28 cellular contexts compared by ENCODE assay signal in genomic region chr11:90764691-90765090, GRCh38.
"Had no signal": no experiment of that assay in that cellular context is flagged by ENCODE, and none has a peak within 500 bp of the region (broad histone marks: within the 10 kb centered on the region; RNA-seq: fewer than 3 reads in every experiment).

No MANE protein-coding gene starts in this region.

- H3K27me3 Mint-ChIP-seq: stimulated activated memory B cell treated with anti-CD40 and anti-IgM and Interleukin-4, amounts not matched to agents 10 μg/mL and 1 μg/mL and 100 μg/mL, for 72 hours; stimulated activated naive B cell treated with anti-CD40 and anti-IgM and Interleukin-4, amounts not matched to agents 10 μg/mL and 1 μg/mL and 100 μg/mL, for 72 hours; stimulated activated naive CD8-positive, alpha-beta T cell treated with anti-CD3 and anti-CD28 coated beads, Interleukin-15, amount 100 ng/mL, for 72 hours; stimulated activated naive CD8-positive, alpha-beta T cell treated with anti-CD3 and anti-CD28 coated beads, Interleukin-15, Interleukin-2, amounts not matched to agents 100 ng/mL and 50 ng/mL, for 24 hours; type B pancreatic cell had no signal

- H3K4me3 Mint-ChIP-seq: stimulated activated effector memory CD8-positive, alpha-beta T cell treated with anti-CD3 and anti-CD28 coated beads, Interleukin-12 subunit alpha, Interleukin-12 subunit beta, amount 100 ng/mL, for 72 hours; stimulated activated memory B cell treated with anti-CD40 and anti-IgM and Interleukin-4, amounts not matched to agents 10 μg/mL and 1 μg/mL and 100 μg/mL, for 72 hours; stimulated activated naive B cell treated with anti-CD40 and anti-IgM and Interleukin-4, amounts not matched to agents 10 μg/mL and 1 μg/mL and 100 μg/mL, for 72 hours; stimulated activated naive CD8-positive, alpha-beta T cell treated with anti-CD3 and anti-CD28 coated beads, Interleukin-15, amount 100 ng/mL, for 72 hours; stimulated activated naive CD8-positive, alpha-beta T cell treated with anti-CD3 and anti-CD28 coated beads, Interleukin-15, Interleukin-2, amounts not matched to agents 100 ng/mL and 50 ng/mL, for 24 hours; type B pancreatic cell had no signal

- H3K36me3 ChIP-seq: stomach, suprapubic skin, thoracic aorta, thyroid gland, tibial artery, tibial nerve, transverse colon, upper lobe of left lung, upper lobe of right lung, vagina had no signal

- H3K4me1 ChIP-seq: stomach, suprapubic skin, testis, thyroid gland, tibial artery, tibial nerve, transverse colon, upper lobe of left lung, upper lobe of right lung, uterus, vagina had no signal

- H3K4me3 ChIP-seq: stomach, suprapubic skin, testis, thoracic aorta, thyroid gland, tibial artery, tibial nerve, transverse colon, upper lobe of left lung, upper lobe of right lung, uterus, vagina had no signal

- H3K27ac ChIP-seq: stomach, suprapubic skin, testis, thoracic aorta, thyroid gland, tibial artery, tibial nerve, transverse colon, upper lobe of left lung, upper lobe of right lung, uterus, vagina had no signal

- H3K9me3 Mint-ChIP-seq: stimulated activated naive CD8-positive, alpha-beta T cell treated with anti-CD3 and anti-CD28 coated beads, Interleukin-15, Interleukin-2, amounts not matched to agents 100 ng/mL and 50 ng/mL, for 24 hours; type B pancreatic cell had no signal

- H3K4me1 Mint-ChIP-seq: stimulated activated effector memory CD8-positive, alpha-beta T cell treated with anti-CD3 and anti-CD28 coated beads, Interleukin-12 subunit alpha, Interleukin-12 subunit beta, amount 100 ng/mL, for 72 hours; stimulated activated memory B cell treated with anti-CD40 and anti-IgM and Interleukin-4, amounts not matched to agents 10 μg/mL and 1 μg/mL and 100 μg/mL, for 72 hours; stimulated activated naive B cell treated with anti-CD40 and anti-IgM and Interleukin-4, amounts not matched to agents 10 μg/mL and 1 μg/mL and 100 μg/mL, for 72 hours; stimulated activated naive CD8-positive, alpha-beta T cell treated with anti-CD3 and anti-CD28 coated beads, Interleukin-15, amount 100 ng/mL, for 72 hours had no signal

- H3K27me3 ChIP-seq: stomach, suprapubic skin, testis, thyroid gland, tibial artery, tibial nerve, transverse colon, upper lobe of left lung, upper lobe of right lung, uterus, vagina had no signal

- DNase-seq: stimulated activated CD4-positive, alpha-beta T cell treated with anti-CD3 and anti-CD28 coated beads, Interleukin-2, amount 100 ng/mL, for 48 hours; stimulated activated CD4-positive, alpha-beta T cell treated with anti-CD3 and anti-CD28 coated beads, Interleukin-4, amount 100 ng/mL, for 1 hour; stimulated activated CD4-positive, alpha-beta T cell treated with anti-CD3 and anti-CD28 coated beads, Interleukin-4, amount 100 ng/mL, for 24 hours; stimulated activated CD4-positive, alpha-beta T cell treated with anti-CD3 and anti-CD28 coated beads, Interleukin-4, amount 100 ng/mL, for 4 hours; stimulated activated CD8-positive, alpha-beta memory T cell treated with anti-CD3 and anti-CD28 coated beads, Interleukin-4, amount 100 ng/mL, for 48 hours; stimulated activated naive B cell treated with anti-CD40 and anti-IgM and Interleukin-4, amounts not matched to agents 10 μg/mL and 1 μg/mL and 100 μg/mL, for 72 hours; stimulated activated naive CD4-positive, alpha-beta T cell; stimulated activated naive CD4-positive, alpha-beta T cell treated with Interleukin-2 at 50 U/mL for 16 hours; stimulated activated naive CD8-positive, alpha-beta T cell treated with anti-CD3 and anti-CD28 coated beads, Interleukin-15, amount 100 ng/mL, for 72 hours; stimulated activated naive CD8-positive, alpha-beta T cell treated with anti-CD3 and anti-CD28 coated beads, Interleukin-15, Interleukin-2, amounts not matched to agents 100 U/mL and 50 U/mL, for 24 hours; stomach; substantia nigra; testis; thyroid gland; tibial artery; transverse colon; trophoblast cell; upper lobe of left lung; upper lobe of right lung; uterus had no signal

- H3K27ac Mint-ChIP-seq: stimulated activated effector memory CD8-positive, alpha-beta T cell treated with anti-CD3 and anti-CD28 coated beads, Interleukin-12 subunit alpha, Interleukin-12 subunit beta, amount 100 ng/mL, for 72 hours; stimulated activated memory B cell treated with anti-CD40 and anti-IgM and Interleukin-4, amounts not matched to agents 10 μg/mL and 1 μg/mL and 100 μg/mL, for 72 hours; stimulated activated naive B cell treated with anti-CD40 and anti-IgM and Interleukin-4, amounts not matched to agents 10 μg/mL and 1 μg/mL and 100 μg/mL, for 72 hours; stimulated activated naive CD8-positive, alpha-beta T cell treated with anti-CD3 and anti-CD28 coated beads, Interleukin-15, amount 100 ng/mL, for 72 hours; stimulated activated naive CD8-positive, alpha-beta T cell treated with anti-CD3 and anti-CD28 coated beads, Interleukin-15, Interleukin-2, amounts not matched to agents 100 ng/mL and 50 ng/mL, for 24 hours; type B pancreatic cell had no signal

- H3K36me3 Mint-ChIP-seq: stimulated activated effector memory CD8-positive, alpha-beta T cell treated with anti-CD3 and anti-CD28 coated beads, Interleukin-12 subunit alpha, Interleukin-12 subunit beta, amount 100 ng/mL, for 72 hours; stimulated activated memory B cell treated with anti-CD40 and anti-IgM and Interleukin-4, amounts not matched to agents 10 μg/mL and 1 μg/mL and 100 μg/mL, for 72 hours; stimulated activated naive B cell treated with anti-CD40 and anti-IgM and Interleukin-4, amounts not matched to agents 10 μg/mL and 1 μg/mL and 100 μg/mL, for 72 hours; type B pancreatic cell had no signal

- H3K9me3 ChIP-seq: suprapubic skin, testis, thoracic aorta, thyroid gland, tibial artery, tibial nerve, transverse colon, upper lobe of left lung, upper lobe of right lung, uterus, vagina had no signal
